In genomic region chr12:67070307-67070600, GRCh38 we compare ENCODE assay signal across 13 cellular contexts.
DNase-seq lines count a peak whose midpoint lies in the region; ATAC-seq and TF ChIP-seq lines count a peak whose summit lies in the region.
"Had no signal": no experiment of that assay in that cellular context is flagged by ENCODE, and none has a peak within 500 bp of the region (broad histone marks: within the 10 kb centered on the region; RNA-seq: fewer than 3 reads in every experiment).

No MANE protein-coding gene starts in this region.

- H2BK5ac ChIP-seq in mesendoderm (ENCODE audit: low read length), result no peak overlapping the region

- peak overlapping the region in 4 of 11 experiments; percentile 83 to 95 (median 86); a peak in 4 of 22 replicates for H3K9ac ChIP-seq in BLaER1 treated with 17β-estradiol and CSF1 and Interleukin-3, amounts not matched to agents 10 nM and 100 nM
- H3K9ac ChIP-seq in mesendoderm (ENCODE audit: low read length), result peak overlapping the region; percentile 68

- H4K5ac ChIP-seq in mesendoderm (ENCODE audit: low read length), result no peak overlapping the region

- peaks cover 11 to 32% (median 23%) of the 10 kb centered on the region in 10 experiments for H3K4me1 ChIP-seq in BLaER1 treated with 17β-estradiol and CSF1 and Interleukin-3, amounts not matched to agents 10 nM and 100 nM
- peaks cover 5% of the 10 kb centered on the region for H3K4me1 ChIP-seq in mesendoderm (ENCODE audit: control insufficient read depth, low read depth, low read length)

- no peak overlapping the region for H4K8ac ChIP-seq in mesendoderm (ENCODE audit: low read depth, low read length)

- no peaks in the 10 kb centered on the region for H3K9me3 Mint-ChIP-seq in HFFc6
- H3K9me3 Mint-ChIP-seq in activated naive CD8-positive, alpha-beta T cell treated with anti-CD3 and anti-CD28 coated beads, Interleukin-2, amount 10 ng/mL, durations not matched to agents 7 days and 5 days, result no peaks in the 10 kb centered on the region

- H3K27ac ChIP-seq in BLaER1 treated with 17β-estradiol and CSF1 and Interleukin-3, amounts not matched to agents 10 nM and 100 nM, result no peak overlapping the region
- no peak overlapping the region for H3K27ac ChIP-seq in mesendoderm (ENCODE audit: low read depth, low read length)

- H3K36me3 Mint-ChIP-seq in HFFc6 (ENCODE audit: low read depth), result no peaks in the 10 kb centered on the region
- H3K36me3 Mint-ChIP-seq in activated naive CD8-positive, alpha-beta T cell treated with anti-CD3 and anti-CD28 coated beads, Interleukin-2, amount 10 ng/mL, durations not matched to agents 7 days and 5 days, result no peaks in the 10 kb centered on the region

- no peak overlapping the region for H3K4ac ChIP-seq in mesendoderm (ENCODE audit: low read depth, low read length)

- peaks cover 19% of the 10 kb centered on the region for H3K27me3 Mint-ChIP-seq in HFFc6 (ENCODE audit: insufficient read depth)
- peaks cover 40% of the 10 kb centered on the region for H3K27me3 Mint-ChIP-seq in activated naive CD8-positive, alpha-beta T cell treated with anti-CD3 and anti-CD28 coated beads, Interleukin-2, amount 10 ng/mL, durations not matched to agents 7 days and 5 days

- H3K36me3 ChIP-seq in BLaER1 treated with 17β-estradiol and CSF1 and Interleukin-3, amounts not matched to agents 10 nM and 100 nM, result no peaks in the 10 kb centered on the region
- no peaks in the 10 kb centered on the region for H3K36me3 ChIP-seq in mesendoderm (ENCODE audit: control insufficient read depth, insufficient read depth, low read length)
- H3K36me3 ChIP-seq: esophagus muscularis mucosa had no signal

- H2BK15ac ChIP-seq in mesendoderm (replicated peaks; ENCODE audit: low read depth), result no peak overlapping the region

- ATAC-seq in activated naive CD8-positive, alpha-beta T cell treated with anti-CD3 and anti-CD28 coated beads, Interleukin-2, amount 10 ng/mL, durations not matched to agents 7 days and 5 days (ENCODE audit: low read depth), result no peak
- ATAC-seq in HG02840 (IDR thresholded peaks at IDR 0.05; ENCODE audit: low FRiP score, unreplicated experiment) (no peak), GM18858 (IDR thresholded peaks at IDR 0.05; ENCODE audit: unreplicated experiment) (no peak)

- H3K18ac ChIP-seq in mesendoderm (ENCODE audit: low read length), result no peak overlapping the region

- TF ChIP-seq CTCF in HFFc6 (IDR thresholded peaks at IDR 0.05), result no peak

- peaks cover 17% of the 10 kb centered on the region for H3K4me1 Mint-ChIP-seq in HFFc6 (ENCODE audit: low read depth)
- H3K4me1 Mint-ChIP-seq in activated naive CD8-positive, alpha-beta T cell treated with anti-CD3 and anti-CD28 coated beads, Interleukin-2, amount 10 ng/mL, durations not matched to agents 7 days and 5 days, result peaks cover 16% of the 10 kb centered on the region

- POLR2A ChIA-PET in activated naive CD8-positive, alpha-beta T cell treated with anti-CD3 and anti-CD28 coated beads, Interleukin-2, amount 10 ng/mL, durations not matched to agents 7 days and 5 days (lab: Charles Lee), result no interaction called here

- H3K79me1 ChIP-seq in mesendoderm (ENCODE audit: low read length), result no peaks in the 10 kb centered on the region

- H2AK5ac ChIP-seq in mesendoderm (ENCODE audit: low read length), result no peak overlapping the region

- H3K4me3 Mint-ChIP-seq in HFFc6, result peak overlapping the region; percentile 74; the same call in 1 of the 2 replicates
- peak overlapping the region; percentile 84 for H3K4me3 Mint-ChIP-seq in activated naive CD8-positive, alpha-beta T cell treated with anti-CD3 and anti-CD28 coated beads, Interleukin-2, amount 10 ng/mL, durations not matched to agents 7 days and 5 days

- no peak overlapping the region for H3K27ac Mint-ChIP-seq in HFFc6
- H3K27ac Mint-ChIP-seq in activated naive CD8-positive, alpha-beta T cell treated with anti-CD3 and anti-CD28 coated beads, Interleukin-2, amount 10 ng/mL, durations not matched to agents 7 days and 5 days, result no peak overlapping the region

- peak overlapping the region in 9 of 10 experiments; percentile 75 to 96 (median 90); a peak in 12 of 20 replicates for H3K4me3 ChIP-seq in BLaER1 treated with 17β-estradiol and CSF1 and Interleukin-3, amounts not matched to agents 10 nM and 100 nM
- H3K4me3 ChIP-seq in mesendoderm (ENCODE audit: low read length), result no peak overlapping the region

- peaks cover 0 to 10% (median 0%) of the 10 kb centered on the region in 11 experiments; a peak in 4 of 22 replicates for H3K27me3 ChIP-seq in BLaER1 treated with 17β-estradiol and CSF1 and Interleukin-3, amounts not matched to agents 10 nM and 100 nM
- H3K27me3 ChIP-seq in mesendoderm (ENCODE audit: insufficient read depth, low read length, poor library complexity), result no peaks in the 10 kb centered on the region

- peaks cover 0 to 19% (median 0%) of the 10 kb centered on the region in 11 experiments; a peak in 7 of 22 replicates for H4K20me1 ChIP-seq in BLaER1 treated with 17β-estradiol and CSF1 and Interleukin-3, amounts not matched to agents 10 nM and 100 nM

- no peak overlapping the region for H3K23ac ChIP-seq in mesendoderm (ENCODE audit: low read length)

- DNase-seq in HFFc6 (no peak), mesendoderm (peak; percentile 29), UCSD-AML1 (lab: John Stamatoyannopoulos, UW; ENCODE audit: unreplicated experiment) (no peak), NOMO-1 (lab: John Stamatoyannopoulos, UW; ENCODE audit: unreplicated experiment in 2 of 2) (no peak)
- no peak for DNase-seq in activated naive CD8-positive, alpha-beta T cell treated with anti-CD3 and anti-CD28 coated beads, Interleukin-2, amount 10 ng/mL, durations not matched to agents 7 days and 5 days
- DNase-seq: activated effector memory CD4-positive, alpha-beta T cell treated with Interleukin-2 at 50 U/mL for 16 hours; DMS 273 treated with DMSO at 0.1 percent for 48 hours; NCI-H2081 treated with DMSO at 0.1 percent for 48 hours; SIG-M5 had no signal

- no peaks in the 10 kb centered on the region for H3K9me3 ChIP-seq in BLaER1 treated with 17β-estradiol and CSF1 and Interleukin-3, amounts not matched to agents 10 nM and 100 nM (replicated peaks in 1 of 11)
- H3K9me3 ChIP-seq: esophagus muscularis mucosa had no signal

- H3K4me2 ChIP-seq in BLaER1 treated with 17β-estradiol and CSF1 and Interleukin-3, amounts not matched to agents 10 nM and 100 nM, result peak overlapping the region in 10 of 11 experiments; percentile 76 to 96 (median 92); a peak in 19 of 22 replicates
- H3K4me2 ChIP-seq in mesendoderm (ENCODE audit: low read length), result peak overlapping the region; percentile 82

- WGBS in mesendoderm (ENCODE audit: extremely low coverage, insufficient coverage, low lambda C conversion rate), result no CpG with 5 or more reads among the region's 6 CpGs

- H3K79me2 ChIP-seq in mesendoderm (ENCODE audit: control insufficient read depth, insufficient read depth, low read length), result peaks cover 4% of the 10 kb centered on the region

- peak overlapping the region; percentile 88 for H3K56ac ChIP-seq in mesendoderm (ENCODE audit: low read length)

- no peak overlapping the region for H2BK120ac ChIP-seq in mesendoderm (ENCODE audit: low read depth, low read length)
